In the genomic region with DNA sequence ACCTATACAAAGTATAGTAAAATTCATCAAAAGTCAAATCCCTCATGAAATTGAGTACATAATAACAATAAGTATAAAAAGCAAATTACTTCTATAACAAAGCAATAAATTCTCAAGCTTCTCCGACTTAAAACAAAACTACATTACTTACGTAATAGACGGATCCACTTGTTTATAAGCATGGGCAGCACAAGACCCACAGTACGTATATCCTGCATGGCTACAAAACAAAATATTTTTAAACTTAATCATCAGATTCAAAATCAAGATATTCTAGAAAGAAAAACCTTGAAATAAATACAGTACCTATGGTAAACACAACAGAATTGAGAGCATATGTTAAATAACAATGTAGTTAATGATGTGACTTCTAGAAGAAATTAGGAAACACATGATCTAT, we compare ENCODE assay signal across 20 cellular contexts.
DNase-seq lines count a peak whose midpoint lies in the region; ATAC-seq and TF ChIP-seq lines count a peak whose summit lies in the region.
"Had no signal": no experiment of that assay in that cellular context is flagged by ENCODE, and none has a peak within 500 bp of the region (broad histone marks: within the 10 kb centered on the region; RNA-seq: fewer than 3 reads in every experiment).

No MANE protein-coding gene starts in this region.

- no peak overlapping the region for H2BK12ac ChIP-seq in mesenchymal stem cell (ENCODE audit: low read length in 2 of 2)

- H2BK5ac ChIP-seq in mesenchymal stem cell (ENCODE audit: low read depth, low read length, poor library complexity, severe bottlenecking): no peak overlapping the region

- 64% methylated on average over 4 of the region's 4 CpGs for whole genome bisulfite sequencing in mesenchymal stem cell

- H2BK120ac ChIP-seq in mesenchymal stem cell (ENCODE audit: low read depth, low read length): no peak overlapping the region

- H3K27ac Mint-ChIP-seq in HFFc6: peak overlapping the region; percentile 33; the same call in 1 of the 2 replicates
- H3K27ac Mint-ChIP-seq: H9, IgD-negative memory B cell had no signal

- no peak overlapping the region for H3K27ac ChIP-seq in mesenchymal stem cell (ENCODE audit: low read length, poor library complexity, severe bottlenecking)

- TF ChIP-seq CTCF in HFFc6 (IDR thresholded peaks at IDR 0.05) (no peak), choroid plexus epithelial cell (conservative IDR thresholded peaks at IDR 0.05; ENCODE audit: low read depth, low read length) (no peak)

- H3K4me1 Mint-ChIP-seq in HFFc6 (ENCODE audit: low read depth): peaks cover 21% of the 10 kb centered on the region
- H3K4me1 Mint-ChIP-seq: H9 had no signal

- H4K91ac ChIP-seq in mesenchymal stem cell (ENCODE audit: low read length): no peak overlapping the region

- H3K79me1 ChIP-seq in mesenchymal stem cell (replicated peaks; ENCODE audit: low read length, poor library complexity, severe bottlenecking): peaks cover 18% of the 10 kb centered on the region

- no peaks in the 10 kb centered on the region for H3K27me3 Mint-ChIP-seq in HFFc6 (ENCODE audit: insufficient read depth)
- H3K27me3 Mint-ChIP-seq: IgD-negative memory B cell had no signal

- ATAC-seq in HG03565 (IDR thresholded peaks at IDR 0.05; ENCODE audit: unreplicated experiment) (no peak), HG03571 (IDR thresholded peaks at IDR 0.05; ENCODE audit: unreplicated experiment) (no peak)

- no peak overlapping the region for H3K18ac ChIP-seq in mesenchymal stem cell (ENCODE audit: low read depth in 1 of 2, low read length in 2 of 2)

- no peak overlapping the region for H3K23ac ChIP-seq in mesenchymal stem cell (ENCODE audit: low read length in 2 of 2)

- peaks cover 5% of the 10 kb centered on the region; the same call in 1 of the 2 replicates for H3K36me3 Mint-ChIP-seq in HFFc6 (ENCODE audit: low read depth)

- no peak overlapping the region for H2AK5ac ChIP-seq in mesenchymal stem cell (ENCODE audit: low read length, severe bottlenecking)

- H3K14ac ChIP-seq in mesenchymal stem cell (ENCODE audit: low read length in 2 of 2): no peak overlapping the region

- H3K4me3 ChIP-seq in choroid plexus epithelial cell (ENCODE audit: low read depth, low read length) (no peak overlapping the region), mesenchymal stem cell (ENCODE audit: insufficient read depth in 1 of 2, low read depth in 1 of 2, low read length in 2 of 2) (no peak overlapping the region)

- H3K4me1 ChIP-seq in mesenchymal stem cell (ENCODE audit: control insufficient read depth, insufficient read depth, low read depth, low read length): no peaks in the 10 kb centered on the region

- peaks cover 6 to 15% of the 10 kb centered on the region in 2 experiments for H3K36me3 ChIP-seq in mesenchymal stem cell (ENCODE audit: control insufficient read depth in 1 of 2, insufficient read depth in 2 of 2, low read depth in 1 of 2, low read length in 2 of 2)

- H3K4me2 ChIP-seq in mesenchymal stem cell (ENCODE audit: low read length, poor library complexity, severe bottlenecking): no peak overlapping the region

- H2BK15ac ChIP-seq in mesenchymal stem cell (ENCODE audit: low read depth, poor library complexity, severe bottlenecking): no peak overlapping the region

- no peak for DNase-seq in HFFc6
- peak; percentile 48 for DNase-seq in choroid plexus epithelial cell (ENCODE audit: low read depth)
- DNase-seq in mesenchymal stem cell: peak; percentile 54
- no peak for DNase-seq in ureter (ENCODE audit: low spot score)
- no peak for DNase-seq in head of caudate nucleus
- DNase-seq: AML-193, C1 segment of cervical spinal cord, H9, Karpas-422, MV-4-11, NCI-H1105 treated with DMSO at 0.1 percent for 48 hours, NCI-H2081, NCI-H2171, NCI-H345, NCI-H524, NCI-H774, Right ventricle myocardium superior had no signal

- H3K4me3 Mint-ChIP-seq in HFFc6: no peak overlapping the region
- H3K4me3 Mint-ChIP-seq: H9, IgD-negative memory B cell had no signal

- no peaks in the 10 kb centered on the region for H3K9me3 Mint-ChIP-seq in HFFc6
- H3K9me3 Mint-ChIP-seq: H9, IgD-negative memory B cell had no signal

- intact Hi-C loops in head of caudate nucleus (cut with DNase I): no loop called here

- H3K4ac ChIP-seq in mesenchymal stem cell (ENCODE audit: low read depth in 1 of 2, low read length in 2 of 2): no peak overlapping the region

- H4K8ac ChIP-seq in mesenchymal stem cell (ENCODE audit: low read length): no peak overlapping the region

- no peaks in the 10 kb centered on the region for H3K9me3 ChIP-seq in mesenchymal stem cell (ENCODE audit: control insufficient read depth, low read length)

- no peak overlapping the region for H2AFZ ChIP-seq in mesenchymal stem cell (ENCODE audit: low read depth, low read length)

- no peak overlapping the region for H3K9ac ChIP-seq in mesenchymal stem cell (ENCODE audit: low read length)

- H3K27me3 ChIP-seq in mesenchymal stem cell (ENCODE audit: control insufficient read depth in 1 of 2, insufficient read depth in 1 of 2, low read length in 2 of 2): no peaks in the 10 kb centered on the region

Comparison
In these comparisons a context has a peak if more than half of its experiments do, and no peak if none do; other contexts are left out.
1. DNase-seq: peak in choroid plexus epithelial cell (single experiment) and mesenchymal stem cell (single experiment); none in HFFc6 (single experiment), ureter (single experiment) and head of caudate nucleus (0 of 42).